In the genomic region with DNA sequence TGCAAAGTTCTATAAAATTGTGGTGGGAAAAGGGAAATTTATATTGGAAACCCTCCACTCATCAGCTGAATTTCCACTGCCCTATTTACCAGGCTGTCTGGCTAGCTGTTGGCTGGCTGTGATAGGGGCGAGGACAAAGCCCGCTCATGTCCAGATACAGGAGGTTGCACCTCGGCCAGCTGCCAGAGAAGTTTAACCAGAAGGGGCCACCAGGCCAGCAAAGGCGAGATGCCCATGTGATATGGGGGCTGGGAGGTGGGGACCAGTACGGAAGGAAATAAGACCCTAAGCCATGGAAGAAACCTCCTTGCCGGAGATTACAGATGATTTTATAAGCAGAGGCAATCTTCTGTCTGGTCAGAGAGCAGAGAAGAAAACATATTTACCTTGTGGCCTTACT, we compare ENCODE assay signal across 24 cellular contexts.
A peak's percentile ranks its signal among the peaks of the same experiment; 100 is the strongest.
DNase-seq lines count a peak whose midpoint lies in the region; ATAC-seq and TF ChIP-seq lines count a peak whose summit lies in the region.
"Had no signal": no experiment of that assay in that cellular context is flagged by ENCODE, and none has a peak within 500 bp of the region (broad histone marks: within the 10 kb centered on the region; RNA-seq: fewer than 3 reads in every experiment).

No MANE protein-coding gene starts in this region.

- H3K36me3 ChIP-seq in GM23248 (ENCODE audit: low read depth) (no peaks in the 10 kb centered on the region), thyroid gland (no peaks in the 10 kb centered on the region)
- H3K36me3 ChIP-seq: BE2C; BLaER1 treated with 17β-estradiol and CSF1 and Interleukin-3, amounts not matched to agents 10 nM and 100 nM had no signal

- H3K9ac ChIP-seq in GM23248: no peak overlapping the region
- H3K9ac ChIP-seq: BLaER1 treated with 17β-estradiol and CSF1 and Interleukin-3, amounts not matched to agents 10 nM and 100 nM had no signal

- H3K4me2 ChIP-seq in GM23248 (ENCODE audit: unreplicated experiment): no peak overlapping the region
- H3K4me2 ChIP-seq: A549; BLaER1 treated with 17β-estradiol and CSF1 and Interleukin-3, amounts not matched to agents 10 nM and 100 nM had no signal

- no peaks in the 10 kb centered on the region for H3K9me2 ChIP-seq in GM23248 (ENCODE audit: insufficient read depth)

- no peaks in the 10 kb centered on the region for H4K20me1 ChIP-seq in GM23248 (ENCODE audit: insufficient read depth)
- H4K20me1 ChIP-seq: BLaER1 treated with 17β-estradiol and CSF1 and Interleukin-3, amounts not matched to agents 10 nM and 100 nM had no signal

- no peaks in the 10 kb centered on the region for H3K9me3 ChIP-seq in GM23248 (ENCODE audit: low read depth)
- H3K9me3 ChIP-seq in T-helper 17 cell (ENCODE audit: control insufficient read depth, low read length, poor library complexity, severe bottlenecking): no peaks in the 10 kb centered on the region
- no peaks in the 10 kb centered on the region for H3K9me3 ChIP-seq in thyroid gland
- H3K9me3 ChIP-seq: A549, BE2C had no signal

- intact Hi-C loops in thyroid gland (cut with DNase I): no loop called here

- H3F3A ChIP-seq in GM23248 (ENCODE audit: insufficient read depth): peaks cover 15% of the 10 kb centered on the region

- peaks cover 43% of the 10 kb centered on the region for H3K27me3 Mint-ChIP-seq in T-helper 17 cell
- H3K27me3 Mint-ChIP-seq in nephron (ENCODE audit: low read depth): peaks cover 7% of the 10 kb centered on the region
- H3K27me3 Mint-ChIP-seq in stimulated activated naive B cell treated with anti-CD40 and anti-IgM and Interleukin-4, amounts not matched to agents 10 μg/mL and 1 μg/mL and 100 μg/mL, for 72 hours: peaks cover 0 to 8% of the 10 kb centered on the region in 2 donors
- peaks cover 16% of the 10 kb centered on the region for H3K27me3 Mint-ChIP-seq in stimulated activated naive CD8-positive, alpha-beta T cell treated with anti-CD3 and anti-CD28 coated beads, Interleukin-15, amount 100 ng/mL, for 72 hours

- H3K36me3 Mint-ChIP-seq in T-helper 17 cell (ENCODE audit: low read depth) (no peaks in the 10 kb centered on the region), nephron (ENCODE audit: low read depth) (no peaks in the 10 kb centered on the region)
- H3K36me3 Mint-ChIP-seq in stimulated activated naive B cell treated with anti-CD40 and anti-IgM and Interleukin-4, amounts not matched to agents 10 μg/mL and 1 μg/mL and 100 μg/mL, for 72 hours: no peaks in the 10 kb centered on the region
- H3K36me3 Mint-ChIP-seq: CD14-positive monocyte; CD8-positive, alpha-beta memory T cell had no signal

- H3K27me3 ChIP-seq in GM23248 (replicated peaks; ENCODE audit: insufficient read depth): peaks cover 6% of the 10 kb centered on the region; the same call in 1 of the 2 replicates
- no peaks in the 10 kb centered on the region for H3K27me3 ChIP-seq in thyroid gland
- H3K27me3 ChIP-seq: BE2C; BLaER1 treated with 17β-estradiol and CSF1 and Interleukin-3, amounts not matched to agents 10 nM and 100 nM had no signal

- H3K27ac Mint-ChIP-seq in T-helper 17 cell: no peak overlapping the region
- H3K27ac Mint-ChIP-seq in nephron: peak overlapping the region in 2 of 3 experiments; percentile 19 to 76
- H3K27ac Mint-ChIP-seq in stimulated activated naive B cell treated with anti-CD40 and anti-IgM and Interleukin-4, amounts not matched to agents 10 μg/mL and 1 μg/mL and 100 μg/mL, for 72 hours: no peak overlapping the region
- no peak overlapping the region for H3K27ac Mint-ChIP-seq in stimulated activated naive CD8-positive, alpha-beta T cell treated with anti-CD3 and anti-CD28 coated beads, Interleukin-15, amount 100 ng/mL, for 72 hours
- H3K27ac Mint-ChIP-seq: CD14-positive monocyte; CD4-positive, alpha-beta T cell; CD8-positive, alpha-beta memory T cell had no signal

- WGBS in GM23248 (ENCODE audit: low coverage in 1 of 2, low lambda C conversion rate in 2 of 2, missing lambda C conversion rate in 2 of 2), 2 experiments: 52 to 63% methylated on average over 6 of the region's 6 CpGs
- WGBS in thyroid gland, 2 donors: 84 to 88% methylated on average over 6 of the region's 6 CpGs

- H3K4me3 ChIP-seq in GM23248 (no peak overlapping the region), thyroid gland (replicated peaks in 1 of 3) (no peak overlapping the region)
- H3K4me3 ChIP-seq: A549; BLaER1 treated with 17β-estradiol and CSF1 and Interleukin-3, amounts not matched to agents 10 nM and 100 nM; GM12878 had no signal

- no peak for TF ChIP-seq CTCF in nephron (IDR thresholded peaks at IDR 0.05; ENCODE audit: unreplicated experiment in 3 of 3)
- TF ChIP-seq CTCF in thyroid gland (IDR thresholded peaks at IDR 0.05): no peak

- DNase-seq in GM23248: no peak
- DNase-seq in T-helper 17 cell: no peak
- no peak for DNase-seq in thyroid gland
- no peak for DNase-seq in stimulated activated naive B cell treated with anti-CD40 and anti-IgM and Interleukin-4, amounts not matched to agents 10 μg/mL and 1 μg/mL and 100 μg/mL, for 72 hours
- no peak for DNase-seq in stimulated activated naive CD8-positive, alpha-beta T cell treated with anti-CD3 and anti-CD28 coated beads, Interleukin-15, amount 100 ng/mL, for 72 hours
- DNase-seq: 8988T; ACHN; AML-193; BE2C; CD4-positive, alpha-beta T cell; CD8-positive, alpha-beta memory T cell; DMS 273 treated with DMSO at 0.1 percent for 48 hours; DMS79; EL; GDM1; GOT3; H7; HCEC 1CT had no signal

- no peak for ATAC-seq in T-helper 17 cell
- ATAC-seq in stimulated activated naive B cell treated with anti-CD40 and anti-IgM and Interleukin-4, amounts not matched to agents 10 μg/mL and 1 μg/mL and 100 μg/mL, for 72 hours (replicated peaks): no peak
- ATAC-seq in activated CD4-positive, CD25-positive, alpha-beta regulatory T cell treated with anti-CD3 and anti-CD28 coated beads, Interleukin-2, amount 50 U/mL, for 24 hours: no peak
- no peak for ATAC-seq in stimulated activated naive CD8-positive, alpha-beta T cell treated with anti-CD3 and anti-CD28 coated beads, Interleukin-15, amount 100 ng/mL, for 72 hours
- ATAC-seq: A549, GM12878 had no signal

- H3K4me1 Mint-ChIP-seq in T-helper 17 cell (no peaks in the 10 kb centered on the region), nephron (peaks cover 19% of the 10 kb centered on the region)
- no peaks in the 10 kb centered on the region for H3K4me1 Mint-ChIP-seq in stimulated activated naive B cell treated with anti-CD40 and anti-IgM and Interleukin-4, amounts not matched to agents 10 μg/mL and 1 μg/mL and 100 μg/mL, for 72 hours
- no peaks in the 10 kb centered on the region for H3K4me1 Mint-ChIP-seq in stimulated activated naive CD8-positive, alpha-beta T cell treated with anti-CD3 and anti-CD28 coated beads, Interleukin-15, amount 100 ng/mL, for 72 hours
- H3K4me1 Mint-ChIP-seq: CD14-positive monocyte; CD8-positive, alpha-beta memory T cell had no signal

- in situ Hi-C loops in GM23248 (cut with MboI): no loop called here

- no peak for TF ChIP-seq POLR2A in thyroid gland (IDR thresholded peaks at IDR 0.05)

- no peak overlapping the region for H2AFZ ChIP-seq in GM23248

- no peaks in the 10 kb centered on the region for H3K79me2 ChIP-seq in GM23248 (ENCODE audit: insufficient read depth)

- peak overlapping the region; percentile 41; the same call in 1 of the 2 replicates for H3K27ac ChIP-seq in GM23248
- peak overlapping the region in 2 of 3 donors; percentile 63 to 72 for H3K27ac ChIP-seq in thyroid gland
- H3K27ac ChIP-seq: A549; BLaER1 treated with 17β-estradiol and CSF1 and Interleukin-3, amounts not matched to agents 10 nM and 100 nM had no signal

- H3K4me1 ChIP-seq in GM23248 (ENCODE audit: insufficient read depth) (peaks cover 18% of the 10 kb centered on the region), thyroid gland (peaks cover 10 to 19% of the 10 kb centered on the region in 2 donors)
- H3K4me1 ChIP-seq: A549; BE2C; BLaER1 treated with 17β-estradiol and CSF1 and Interleukin-3, amounts not matched to agents 10 nM and 100 nM had no signal

- H3K4me3 Mint-ChIP-seq in T-helper 17 cell: peak overlapping the region; percentile 12
- H3K4me3 Mint-ChIP-seq in nephron: no peak overlapping the region
- no peak overlapping the region for H3K4me3 Mint-ChIP-seq in stimulated activated naive B cell treated with anti-CD40 and anti-IgM and Interleukin-4, amounts not matched to agents 10 μg/mL and 1 μg/mL and 100 μg/mL, for 72 hours
- H3K4me3 Mint-ChIP-seq in stimulated activated naive CD8-positive, alpha-beta T cell treated with anti-CD3 and anti-CD28 coated beads, Interleukin-15, amount 100 ng/mL, for 72 hours: no peak overlapping the region
- H3K4me3 Mint-ChIP-seq: CD14-positive monocyte; CD4-positive, alpha-beta T cell; CD8-positive, alpha-beta memory T cell had no signal

- H3K9me3 Mint-ChIP-seq in nephron: no peaks in the 10 kb centered on the region
- H3K9me3 Mint-ChIP-seq in stimulated activated naive B cell treated with anti-CD40 and anti-IgM and Interleukin-4, amounts not matched to agents 10 μg/mL and 1 μg/mL and 100 μg/mL, for 72 hours: no peaks in the 10 kb centered on the region
- H3K9me3 Mint-ChIP-seq in stimulated activated naive CD8-positive, alpha-beta T cell treated with anti-CD3 and anti-CD28 coated beads, Interleukin-15, amount 100 ng/mL, for 72 hours: no peaks in the 10 kb centered on the region
- H3K9me3 Mint-ChIP-seq: CD4-positive, alpha-beta T cell; CD8-positive, alpha-beta memory T cell had no signal

Comparison
In these comparisons a context has a peak if more than half of its experiments do, and no peak if none do; other contexts are left out.
1. H3K27ac Mint-ChIP-seq: peak in nephron (2 of 3); none in T-helper 17 cell (single experiment), stimulated activated naive B cell treated with anti-CD40 and anti-IgM and Interleukin-4, amounts not matched to agents 10 μg/mL and 1 μg/mL and 100 μg/mL, for 72 hours (single experiment) and stimulated activated naive CD8-positive, alpha-beta T cell treated with anti-CD3 and anti-CD28 coated beads, Interleukin-15, amount 100 ng/mL, for 72 hours (0 of 2).